In genomic region chr6:42078391-42078790, GRCh38 we compare ENCODE assay signal across 2 cellular contexts.
TF ChIP-seq lines count a peak whose summit lies in the region.

No MANE protein-coding gene starts in this region.

TF ChIP-seq in HepG2, 621 proteins besides CTCF, POLR2A, EP300 and RAD21:
- no peak for TF ChIP-seq TMF1 (CRISPR knock-in tag; IDR thresholded peaks at IDR 0.05; ENCODE audit: low read depth)
- TF ChIP-seq THYN1 (CRISPR knock-in tag; IDR thresholded peaks at IDR 0.05; ENCODE audit: borderline replicate concordance, low read depth) = no peak
- no peak for TF ChIP-seq ZGPAT (CRISPR knock-in tag; IDR thresholded peaks at IDR 0.05)
- no peak for TF ChIP-seq ZNF207 (IDR thresholded peaks at IDR 0.05; ENCODE audit: borderline replicate concordance)

TF ChIP-seq in GM12878, 131 proteins besides CTCF, POLR2A, EP300 and RAD21:
- TF ChIP-seq IKZF1 (conservative IDR thresholded peaks at IDR 0.05) (no peak), CBX3 (IDR thresholded peaks at IDR 0.05; ENCODE audit: borderline replicate concordance, low read depth) (no peak), E2F4 (IDR thresholded peaks at IDR 0.05; ENCODE audit: low read depth, low read length) (no peak), ZBTB4 (CRISPR knock-in tag; IDR thresholded peaks at IDR 0.05) (no peak), NBN (IDR thresholded peaks at IDR 0.05) (no peak), NFIC (IDR thresholded peaks at IDR 0.05; ENCODE audit: low read depth, low read length) (no peak), TCF7 (IDR thresholded peaks at IDR 0.05; ENCODE audit: borderline replicate concordance) (no peak), PRDM15 (CRISPR knock-in tag; IDR thresholded peaks at IDR 0.05) (no peak), CREB1 (IDR thresholded peaks at IDR 0.05; ENCODE audit: low read depth) (no peak), ELK1 (IDR thresholded peaks at IDR 0.05; ENCODE audit: low read depth, low read length) (no peak), PML (IDR thresholded peaks at IDR 0.05; ENCODE audit: low read length) (no peak), ZZZ3 (IDR thresholded peaks at IDR 0.05; ENCODE audit: control insufficient read depth, insufficient read length, low read depth) (no peak), CHD4 (IDR thresholded peaks at IDR 0.05) (no peak), BCL11A (IDR thresholded peaks at IDR 0.05; ENCODE audit: low read depth, low read length) (no peak)
